Comparison of ENCODE assay signal across 9 cellular contexts in genomic region chr16:17301593-17302135, GRCh38.
DNase-seq lines count a peak whose midpoint lies in the region; ATAC-seq and TF ChIP-seq lines count a peak whose summit lies in the region.
"Had no signal": no experiment of that assay in that cellular context is flagged by ENCODE, and none has a peak within 500 bp of the region (broad histone marks: within the 10 kb centered on the region; RNA-seq: fewer than 3 reads in every experiment).

No MANE protein-coding gene starts in this region.

- H3K27me3 Mint-ChIP-seq in naive B cell (no peaks in the 10 kb centered on the region), type B pancreatic cell (no peaks in the 10 kb centered on the region)

- DNase-seq in Karpas-422 = peak; percentile 95
- DNase-seq in naive B cell = peak; percentile 92
- no peak for DNase-seq in sciatic nerve (ENCODE audit: low spot score)
- DNase-seq in COLO829 (ENCODE audit: low spot score) = no peak
- DNase-seq in NCI-H146 treated with DMSO at 0.1 percent for 48 hours (lab: John Stamatoyannopoulos, UW; ENCODE audit: unreplicated experiment) = no peak
- DNase-seq in type B pancreatic cell (ENCODE audit: extremely low spot score, unreplicated experiment) = no peak
- DNase-seq: activated CD8-positive, alpha-beta memory T cell treated with anti-CD3 and anti-CD28 coated beads for 24 hours had no signal

- TF ChIP-seq CTCF in type B pancreatic cell (conservative IDR thresholded peaks at IDR 0.05) = no peak

- H3K4me1 ChIP-seq in Karpas-422 (ENCODE audit: low read length) = peaks cover 65% of the 10 kb centered on the region

- H3K4me3 ChIP-seq in Karpas-422 (ENCODE audit: low read length) = peak overlapping the region; percentile 23; the same call in 1 of the 2 replicates

- intact Hi-C loops in sciatic nerve (cut with DNase I) = loop anchor here (10.0 kb wide), 1 partner anchor 173 kb away; the partner anchor contains the start of gene XYLT1

- H3K9me3 Mint-ChIP-seq in naive B cell = peaks cover 0 to 2% (median 0%) of the 10 kb centered on the region in 7 donors
- no peaks in the 10 kb centered on the region for H3K9me3 Mint-ChIP-seq in type B pancreatic cell

- H3K4me2 ChIP-seq in Karpas-422 (ENCODE audit: low read depth, low read length, poor library complexity, severe bottlenecking) = peak overlapping the region; percentile 67

- ATAC-seq in GM18867 (IDR thresholded peaks at IDR 0.05; ENCODE audit: unreplicated experiment) (peak; percentile 88), GM21825 (IDR thresholded peaks at IDR 0.05; ENCODE audit: unreplicated experiment) (peak; percentile 89), naive B cell (ENCODE audit: low read depth in 2 of 2) (peak; percentile 87), sciatic nerve (no peak)

- H3K4me1 Mint-ChIP-seq in naive B cell (peaks cover 49 to 88% (median 70%) of the 10 kb centered on the region in 3 donors), type B pancreatic cell (ENCODE audit: unreplicated experiment) (peaks cover 46% of the 10 kb centered on the region)

- H3K27me3 ChIP-seq in Karpas-422 (ENCODE audit: low read length) = no peaks in the 10 kb centered on the region

- H3K27ac Mint-ChIP-seq in naive B cell (peak overlapping the region; percentile 89 to 100 (median 98)), type B pancreatic cell (no peak overlapping the region)

- H2AFZ ChIP-seq in Karpas-422 (ENCODE audit: low read length) = no peak overlapping the region

- H3K4me3 Mint-ChIP-seq in naive B cell (peak overlapping the region; percentile 39 to 86 (median 75)), type B pancreatic cell (no peak overlapping the region)

- peaks cover 6% of the 10 kb centered on the region; the same call in 1 of the 2 replicates for H4K20me1 ChIP-seq in Karpas-422 (ENCODE audit: insufficient read depth, low read depth, low read length)

- H3K36me3 Mint-ChIP-seq in naive B cell (no peaks in the 10 kb centered on the region), type B pancreatic cell (no peaks in the 10 kb centered on the region)

- H3K79me2 ChIP-seq in Karpas-422 (ENCODE audit: low read length) = no peaks in the 10 kb centered on the region

- H3K9me3 ChIP-seq in Karpas-422 (ENCODE audit: low read length) = no peaks in the 10 kb centered on the region

- H3K9me2 ChIP-seq in Karpas-422 (replicated peaks; ENCODE audit: insufficient read depth, low read length) = no peaks in the 10 kb centered on the region

- peak overlapping the region; percentile 32; the same call in 1 of the 2 replicates for H3K9ac ChIP-seq in Karpas-422 (ENCODE audit: low read length)

- H3K36me3 ChIP-seq in Karpas-422 (ENCODE audit: insufficient read depth, low read length) = no peaks in the 10 kb centered on the region

- peak overlapping the region; percentile 93 for H3K27ac ChIP-seq in Karpas-422 (ENCODE audit: low read length)

Comparison
In these comparisons a context has a peak if more than half of its experiments do, and no peak if none do; other contexts are left out.
1. DNase-seq: peak in Karpas-422 (single experiment) and naive B cell (single experiment); none in sciatic nerve (single experiment), COLO829 (single experiment), NCI-H146 treated with DMSO at 0.1 percent for 48 hours (single experiment) and type B pancreatic cell (single experiment).